ENCODE assay signal across 8 cellular contexts in the genomic region with DNA sequence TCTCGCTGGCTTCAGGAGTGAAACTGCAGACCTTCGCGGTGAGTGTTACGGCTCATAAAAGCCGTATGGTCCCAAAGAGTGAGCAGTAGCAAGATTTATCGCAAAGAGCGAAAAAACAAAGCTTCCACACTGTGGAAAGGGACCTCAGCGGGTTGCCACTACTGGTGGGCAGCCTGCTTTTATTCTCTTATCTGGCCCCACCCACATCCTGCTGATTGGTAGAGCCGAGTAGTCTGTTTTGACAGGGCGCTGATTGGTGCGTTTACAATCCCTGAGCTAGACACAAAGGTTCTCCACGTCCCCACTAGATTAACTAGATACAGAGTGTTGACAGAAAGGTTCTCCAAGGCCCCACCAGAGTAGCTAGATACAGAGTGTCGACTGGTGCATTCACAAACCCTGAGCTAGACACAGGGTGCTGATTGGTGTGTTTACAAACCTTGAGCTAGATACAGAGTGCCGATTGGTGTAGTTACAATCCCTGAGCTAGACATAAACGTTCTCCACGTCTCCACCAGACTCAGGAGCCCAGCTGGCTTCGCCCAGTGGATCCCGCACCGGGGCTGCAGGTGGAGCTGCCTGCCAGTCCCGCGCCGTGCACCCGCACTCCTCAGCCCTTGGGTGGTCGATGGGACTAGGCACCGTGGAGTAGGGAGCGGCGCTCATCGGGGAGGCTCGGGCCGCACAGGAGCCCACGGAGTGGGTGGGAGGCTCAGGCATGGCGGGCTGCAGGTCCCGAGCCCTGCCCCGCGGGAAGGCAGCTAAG. TPM values are rescaled to one million over a fixed set of nuclear protein-coding genes. Genes with fewer than 3 reads are reported as not detected.
A peak's percentile ranks its signal among the peaks of the same experiment; 100 is the strongest.
DNase-seq lines count a peak whose midpoint lies in the region; ATAC-seq and TF ChIP-seq lines count a peak whose summit lies in the region.
"Not testable (repeated sequence)": the region's sequence is repeated elsewhere in the genome, so short reads cannot be mapped to it uniquely, and the experiment has no call there.

No MANE protein-coding gene starts in this region.

- ATAC-seq in CD4-positive, alpha-beta T cell (ENCODE audit: poor library complexity) = not testable (repeated sequence)

- H3K9me3 ChIP-seq in CD4-positive, alpha-beta T cell (ENCODE audit: control insufficient read depth, low read length); HUES64 (ENCODE audit: insufficient read depth, low read depth, low read length); ectodermal cell (ENCODE audit: control insufficient read depth, low read length); iPS-18a (ENCODE audit: control insufficient read depth, low read depth, low read length); neuron (ENCODE audit: low read length); stomach: not testable (repeated sequence)

- peaks cover 65% of the 10 kb centered on the region for H3K4me1 Mint-ChIP-seq in CD4-positive, alpha-beta T cell (ENCODE audit: low read depth)
- H3K4me1 Mint-ChIP-seq in T-helper 2 cell treated with Interferon-gamma antibody and Interleukin-4, amounts not matched to agents 5 μg/mL and 100 μg/mL, for 36 hours (ENCODE audit: low read depth) = peaks cover 28% of the 10 kb centered on the region
- peaks cover 40% of the 10 kb centered on the region for H3K4me1 Mint-ChIP-seq in activated naive CD4-positive, alpha-beta T cell treated with anti-CD3 and anti-CD28 coated beads, Interleukin-2, amount 10 ng/mL, durations not matched to agents 7 days and 5 days

- DNase-seq in CD4-positive, alpha-beta T cell = peak in 1 of 10 experiments; percentile 4
- not testable (repeated sequence) for DNase-seq in T-helper 2 cell treated with Interferon-gamma antibody and Interleukin-4, amounts not matched to agents 5 μg/mL and 100 μg/mL, for 36 hours (ENCODE audit: low spot score); stomach
- peak; percentile 26 for DNase-seq in activated naive CD4-positive, alpha-beta T cell treated with anti-CD3 and anti-CD28 coated beads, Interleukin-2, amount 10 ng/mL, durations not matched to agents 7 days and 5 days

- TF ChIP-seq EP300 in stomach (IDR thresholded peaks at IDR 0.05) = not testable (repeated sequence)

- H3K27me3 Mint-ChIP-seq in CD4-positive, alpha-beta T cell; T-helper 2 cell treated with Interferon-gamma antibody and Interleukin-4, amounts not matched to agents 5 μg/mL and 100 μg/mL, for 36 hours (ENCODE audit: low read depth); activated naive CD4-positive, alpha-beta T cell treated with anti-CD3 and anti-CD28 coated beads, Interleukin-2, amount 10 ng/mL, durations not matched to agents 7 days and 5 days: not testable (repeated sequence)

- TF ChIP-seq POLR2A in stomach (IDR thresholded peaks at IDR 0.05) = not testable (repeated sequence)

- H3K27me3 ChIP-seq in CD4-positive, alpha-beta T cell (ENCODE audit: control insufficient read depth, insufficient read depth, low read length); HUES64 (ENCODE audit: insufficient read depth, low read length); ectodermal cell (ENCODE audit: control insufficient read depth, insufficient read depth, low read length, poor library complexity, severe bottlenecking); iPS-18a (ENCODE audit: control insufficient read depth, insufficient read depth, low read length); neuron (ENCODE audit: insufficient read depth, low read length); stomach: not testable (repeated sequence)

- not testable (repeated sequence) for H3K9ac ChIP-seq in HUES64 (ENCODE audit: low read depth, low read length); iPS-18a (ENCODE audit: low read length)

- POLR2A ChIA-PET in CD4-positive, alpha-beta T cell (lab: Charles Lee) = interaction anchor here (0.9 to 3.5 kb wide), 2 partner anchors 14 to 97 kb away, joined by 4 to 129 read pairs; partner anchors contain the start of gene LARP1B

- 41% methylated on average over 30 of the region's 35 CpGs for WGBS in HUES64
- WGBS in ectodermal cell, 2 experiments = 43 to 45% methylated on average over 32 to 35 of the region's 35 CpGs
- WGBS in stomach, 5 donors = 47 to 60% (median 48%) methylated on average over 13 to 33 of the region's 35 CpGs

- CTCF ChIA-PET in CD4-positive, alpha-beta T cell (lab: Charles Lee); activated naive CD4-positive, alpha-beta T cell treated with anti-CD3 and anti-CD28 coated beads, Interleukin-2, amount 10 ng/mL, durations not matched to agents 7 days and 5 days (lab: Charles Lee): not testable (repeated sequence)

- not testable (repeated sequence) for H3K9me3 Mint-ChIP-seq in CD4-positive, alpha-beta T cell; T-helper 2 cell treated with Interferon-gamma antibody and Interleukin-4, amounts not matched to agents 5 μg/mL and 100 μg/mL, for 36 hours; activated naive CD4-positive, alpha-beta T cell treated with anti-CD3 and anti-CD28 coated beads, Interleukin-2, amount 10 ng/mL, durations not matched to agents 7 days and 5 days

- H3K4me3 ChIP-seq in HUES64 (ENCODE audit: low read length) (peak overlapping the region; percentile 86), ectodermal cell (ENCODE audit: insufficient read depth, low read depth, low read length) (peak overlapping the region; percentile 100), iPS-18a (ENCODE audit: low read length) (peak overlapping the region; percentile 99), neuron (ENCODE audit: low read length) (peak overlapping the region; percentile 11), stomach (peak overlapping the region; percentile 60 to 99 (median 90))

- intact Hi-C loops in CD4-positive, alpha-beta T cell (cut with DNase I, micrococcal nuclease) = loop anchor here (2.0 to 10.0 kb wide), 4 partner anchors 83 to 851 kb away; partner anchors contain the start of gene PLK4 (in 1 of the 2)
- intact Hi-C loops in stomach (cut with DNase I; ENCODE audit: low total_unique reads) = loop anchor here (10.0 kb wide), 1 partner anchor 101 kb away; the partner anchor contains the start of gene LARP1B

- peaks cover 13% of the 10 kb centered on the region for H3K36me3 ChIP-seq in HUES64 (ENCODE audit: insufficient read depth, low read length)
- H3K36me3 ChIP-seq in ectodermal cell (ENCODE audit: control insufficient read depth, insufficient read depth, low read length); iPS-18a (ENCODE audit: control insufficient read depth, low read depth, low read length); neuron (ENCODE audit: insufficient read depth, low read length); stomach: not testable (repeated sequence)

- peak overlapping the region; percentile 88 for H3K4me3 Mint-ChIP-seq in CD4-positive, alpha-beta T cell
- peak overlapping the region; percentile 80 for H3K4me3 Mint-ChIP-seq in T-helper 2 cell treated with Interferon-gamma antibody and Interleukin-4, amounts not matched to agents 5 μg/mL and 100 μg/mL, for 36 hours
- peak overlapping the region; percentile 75 for H3K4me3 Mint-ChIP-seq in activated naive CD4-positive, alpha-beta T cell treated with anti-CD3 and anti-CD28 coated beads, Interleukin-2, amount 10 ng/mL, durations not matched to agents 7 days and 5 days

- peaks cover 42% of the 10 kb centered on the region for H3K36me3 Mint-ChIP-seq in CD4-positive, alpha-beta T cell (ENCODE audit: low read depth)
- peaks cover 15% of the 10 kb centered on the region for H3K36me3 Mint-ChIP-seq in T-helper 2 cell treated with Interferon-gamma antibody and Interleukin-4, amounts not matched to agents 5 μg/mL and 100 μg/mL, for 36 hours (ENCODE audit: low read depth)
- peaks cover 18% of the 10 kb centered on the region for H3K36me3 Mint-ChIP-seq in activated naive CD4-positive, alpha-beta T cell treated with anti-CD3 and anti-CD28 coated beads, Interleukin-2, amount 10 ng/mL, durations not matched to agents 7 days and 5 days

- H2AFZ ChIP-seq in neuron (ENCODE audit: low read depth, low read length) = not testable (repeated sequence)

- peak overlapping the region; percentile 83 for H3K27ac Mint-ChIP-seq in CD4-positive, alpha-beta T cell
- peak overlapping the region; percentile 60 for H3K27ac Mint-ChIP-seq in T-helper 2 cell treated with Interferon-gamma antibody and Interleukin-4, amounts not matched to agents 5 μg/mL and 100 μg/mL, for 36 hours
- H3K27ac Mint-ChIP-seq in activated naive CD4-positive, alpha-beta T cell treated with anti-CD3 and anti-CD28 coated beads, Interleukin-2, amount 10 ng/mL, durations not matched to agents 7 days and 5 days = peak overlapping the region; percentile 77

- TF ChIP-seq CTCF in CD4-positive, alpha-beta T cell (IDR thresholded peaks at IDR 0.05); stomach (IDR thresholded peaks at IDR 0.05): not testable (repeated sequence)

- H3K27ac ChIP-seq in CD4-positive, alpha-beta T cell (ENCODE audit: low read depth, low read length); HUES64 (ENCODE audit: low read depth, low read length); ectodermal cell (ENCODE audit: insufficient read depth, low read depth, low read length, poor library complexity, severe bottlenecking); iPS-18a (ENCODE audit: low read length): not testable (repeated sequence)
- peak overlapping the region in 4 of 5 donors; percentile 88 to 98 (median 94) for H3K27ac ChIP-seq in stomach

- H3K4me1 ChIP-seq in HUES64 (ENCODE audit: insufficient read depth, low read length); ectodermal cell (ENCODE audit: control insufficient read depth, insufficient read depth, low read length); iPS-18a (ENCODE audit: control insufficient read depth, low read depth, low read length); neuron (ENCODE audit: insufficient read depth, low read length): not testable (repeated sequence)
- H3K4me1 ChIP-seq in stomach = peaks cover 0 to 70% (median 38%) of the 10 kb centered on the region in 4 donors

RNA-seq across cellular contexts. Expression of gene MFSD8, which starts 1.2 kb away (rescaled TPM):
- total RNA-seq in CD4-positive, alpha-beta T cell = 10 to 100 TPM; 25.0 to 28.0 TPM
- polyA plus RNA-seq in HUES64 (2013, experiment 1 of 2) = 8.7 TPM
- polyA plus RNA-seq in HUES64 (2013, experiment 2 of 2) = 9.5 TPM
- polyA plus RNA-seq in ectodermal cell (2013, experiment 1 of 4) = 17.0 TPM
- polyA plus RNA-seq in ectodermal cell (2013, experiment 2 of 4) = 19.2 TPM
- polyA plus RNA-seq in ectodermal cell (2013, experiment 3 of 4) = 17.0 TPM
- 18.9 TPM for polyA plus RNA-seq in ectodermal cell (2013, experiment 4 of 4)
- 10 to 100 TPM in 3 of 5 donors, 1 to 10 TPM in 2; 1.8 to 65.9 (median 21.0) TPM for total RNA-seq in stomach
- 10 to 100 TPM in 1 of 3 donors, 1 to 10 TPM in 2; 4.0 to 15.8 (median 4.0) TPM for polyA plus RNA-seq in stomach

RNA-seq across cellular contexts. Expression of gene ABHD18, which starts 1.4 kb away (rescaled TPM):
- total RNA-seq in CD4-positive, alpha-beta T cell = 10 to 100 TPM; 15.1 to 17.0 TPM
- polyA plus RNA-seq in HUES64 (2013, experiment 1 of 2) = 9.2 TPM
- polyA plus RNA-seq in HUES64 (2013, experiment 2 of 2) = 11.0 TPM
- 11.5 TPM for polyA plus RNA-seq in ectodermal cell (2013, experiment 1 of 4)
- 11.8 TPM for polyA plus RNA-seq in ectodermal cell (2013, experiment 2 of 4)
- 11.0 TPM for polyA plus RNA-seq in ectodermal cell (2013, experiment 3 of 4)
- 13.2 TPM for polyA plus RNA-seq in ectodermal cell (2013, experiment 4 of 4)
- 10 to 100 TPM in 4 of 5 donors, 1 to 10 TPM in 1; 9.6 to 27.2 (median 13.4) TPM for total RNA-seq in stomach
- 1 to 10 TPM; 3.1 to 5.7 (median 3.4) TPM for polyA plus RNA-seq in stomach

Comparison
In these comparisons a context has a peak if more than half of its experiments do, and no peak if none do; other contexts are left out.
1. H3K4me3 ChIP-seq: peak in every context shown above with its lines; median percentile 100 in ectodermal cell; 99 in iPS-18a; 90 in stomach; 86 in HUES64; 11 in neuron.